ENCODE assay signal across 8 cellular contexts in genomic region chr12:56636118-56636674, GRCh38. TPM values are rescaled to one million over a fixed set of nuclear protein-coding genes. Genes with fewer than 3 reads are reported as not detected.
DNase-seq lines count a peak whose midpoint lies in the region; TF ChIP-seq lines count a peak whose summit lies in the region.

No MANE protein-coding gene starts in this region.

- no peaks in the 10 kb centered on the region for H3K9me2 ChIP-seq in Loucy (replicated peaks; ENCODE audit: low read depth, low read length)

- under 1% methylated on average over 11 of the region's 11 CpGs for WGBS in thymus

- H2AFZ ChIP-seq in Loucy (ENCODE audit: low read length): peak overlapping the region; percentile 58

- H3F3A ChIP-seq in Loucy (ENCODE audit: low read depth): peaks cover 13% of the 10 kb centered on the region

- H3K4me1 ChIP-seq in ES-I3 (ENCODE audit: insufficient read depth, low read length): peaks cover 21% of the 10 kb centered on the region
- H3K4me1 ChIP-seq in Loucy (ENCODE audit: insufficient read depth, low read length, poor library complexity, severe bottlenecking): peaks cover 52% of the 10 kb centered on the region
- peaks cover 7% of the 10 kb centered on the region; the same call in 1 of the 2 replicates for H3K4me1 ChIP-seq in SJCRH30
- peaks cover 26% of the 10 kb centered on the region for H3K4me1 ChIP-seq in thymus (ENCODE audit: control insufficient read depth, insufficient read depth, low read length)

- no peaks in the 10 kb centered on the region for H3K27me3 Mint-ChIP-seq in activated naive CD4-positive, alpha-beta T cell treated with anti-CD3 and anti-CD28 coated beads, Interleukin-2, amount 10 ng/mL, durations not matched to agents 7 days and 5 days
- H3K27me3 Mint-ChIP-seq in osteocyte (ENCODE audit: unreplicated experiment): no peaks in the 10 kb centered on the region

- peaks cover 37% of the 10 kb centered on the region for H4K20me1 ChIP-seq in Loucy (ENCODE audit: insufficient read depth, low read length, poor library complexity, severe bottlenecking)

- H3K27me3 ChIP-seq in H7 (ENCODE audit: control insufficient read depth, insufficient read depth, low read length) (no peaks in the 10 kb centered on the region), Loucy (ENCODE audit: insufficient read depth, low read length, poor library complexity, severe bottlenecking) (no peaks in the 10 kb centered on the region), SJCRH30 (no peaks in the 10 kb centered on the region), thymus (ENCODE audit: control insufficient read depth, insufficient read depth) (no peaks in the 10 kb centered on the region)

- H3K4me2 ChIP-seq in Loucy (ENCODE audit: low read depth, low read length, poor library complexity, severe bottlenecking): peak overlapping the region; percentile 100

- peaks cover 73% of the 10 kb centered on the region for H3K4me1 Mint-ChIP-seq in activated naive CD4-positive, alpha-beta T cell treated with anti-CD3 and anti-CD28 coated beads, Interleukin-2, amount 10 ng/mL, durations not matched to agents 7 days and 5 days
- H3K4me1 Mint-ChIP-seq in osteocyte (ENCODE audit: unreplicated experiment): peaks cover 50% of the 10 kb centered on the region

- H3K9ac ChIP-seq in ES-I3 (ENCODE audit: low read depth, low read length) (peak overlapping the region; percentile 76), Loucy (ENCODE audit: low read depth, low read length, poor library complexity, severe bottlenecking) (peak overlapping the region; percentile 81)

- H3K27ac Mint-ChIP-seq in activated naive CD4-positive, alpha-beta T cell treated with anti-CD3 and anti-CD28 coated beads, Interleukin-2, amount 10 ng/mL, durations not matched to agents 7 days and 5 days: peak overlapping the region; percentile 97
- H3K27ac Mint-ChIP-seq in osteocyte (ENCODE audit: unreplicated experiment): peak overlapping the region; percentile 98

- peak overlapping the region; percentile 99 for H3K4me3 Mint-ChIP-seq in activated naive CD4-positive, alpha-beta T cell treated with anti-CD3 and anti-CD28 coated beads, Interleukin-2, amount 10 ng/mL, durations not matched to agents 7 days and 5 days
- peak overlapping the region; percentile 92 for H3K4me3 Mint-ChIP-seq in osteocyte (ENCODE audit: unreplicated experiment)

- no peak for TF ChIP-seq CTCF in Loucy (conservative IDR thresholded peaks at IDR 0.05; ENCODE audit: low read length)
- no peak for TF ChIP-seq CTCF in osteocyte (IDR thresholded peaks at IDR 0.05)

- H3K36me3 Mint-ChIP-seq in activated naive CD4-positive, alpha-beta T cell treated with anti-CD3 and anti-CD28 coated beads, Interleukin-2, amount 10 ng/mL, durations not matched to agents 7 days and 5 days: peaks cover 42% of the 10 kb centered on the region
- H3K36me3 Mint-ChIP-seq in osteocyte (ENCODE audit: unreplicated experiment): peaks cover 29% of the 10 kb centered on the region

- 0 out of 2 replicates have a peak, but pooled peaks cover 4% of the 10 kb centered on the region for H3K36me3 ChIP-seq in ES-I3 (ENCODE audit: insufficient read depth, low read length)
- H3K36me3 ChIP-seq in H7 (replicated peaks; ENCODE audit: control insufficient read depth, insufficient read depth, low read length): peaks cover 20% of the 10 kb centered on the region
- peaks cover 34% of the 10 kb centered on the region; the same call in 1 of the 2 replicates for H3K36me3 ChIP-seq in Loucy (ENCODE audit: insufficient read depth, low read length)
- H3K36me3 ChIP-seq in SJCRH30: peaks cover 30% of the 10 kb centered on the region
- peaks cover 33% of the 10 kb centered on the region for H3K36me3 ChIP-seq in thymus (ENCODE audit: control insufficient read depth, insufficient read depth)

- DNase-seq in H7 (peak; percentile 87), SJCRH30 (peak; percentile 87 to 89), globus pallidus (ENCODE audit: low spot score) (peak; percentile 93), osteocyte (ENCODE audit: extremely low spot score, unreplicated experiment) (peak; percentile 91)
- DNase-seq in activated naive CD4-positive, alpha-beta T cell treated with anti-CD3 and anti-CD28 coated beads, Interleukin-2, amount 10 ng/mL, durations not matched to agents 7 days and 5 days: peak; percentile 93

- H3K27ac ChIP-seq in SJCRH30 (peak overlapping the region; percentile 20; the same call in 1 of the 2 replicates), thymus (ENCODE audit: low read depth) (peak overlapping the region; percentile 98)

- H3K9me3 ChIP-seq in ES-I3 (ENCODE audit: control insufficient read depth, insufficient read depth, low read length) (no peaks in the 10 kb centered on the region), Loucy (ENCODE audit: insufficient read depth, low read depth, low read length) (no peaks in the 10 kb centered on the region), SJCRH30 (replicated peaks) (no peaks in the 10 kb centered on the region), thymus (ENCODE audit: control insufficient read depth) (no peaks in the 10 kb centered on the region)

- H3K4me3 ChIP-seq in H7 (ENCODE audit: insufficient read depth, low read depth, low read length) (peak overlapping the region; percentile 87), Loucy (ENCODE audit: low read length, poor library complexity, severe bottlenecking) (peak overlapping the region; percentile 90), SJCRH30 (peak overlapping the region; percentile 60), thymus (ENCODE audit: low read length) (peak overlapping the region; percentile 90)

- CTCF ChIA-PET in activated naive CD4-positive, alpha-beta T cell treated with anti-CD3 and anti-CD28 coated beads, Interleukin-2, amount 10 ng/mL, durations not matched to agents 7 days and 5 days (lab: Charles Lee): interaction anchor here (0.8 to 4.2 kb wide), 27 partner anchors 8 to 365 kb away, joined by 3 to 34 read pairs (median 6); partner anchors contain the start of genes ATP5F1B, NACA, PTGES3 and RBMS2

- no peaks in the 10 kb centered on the region for H3K9me3 Mint-ChIP-seq in activated naive CD4-positive, alpha-beta T cell treated with anti-CD3 and anti-CD28 coated beads, Interleukin-2, amount 10 ng/mL, durations not matched to agents 7 days and 5 days
- no peaks in the 10 kb centered on the region for H3K9me3 Mint-ChIP-seq in osteocyte (ENCODE audit: unreplicated experiment)

- H3K79me2 ChIP-seq in Loucy (ENCODE audit: insufficient read depth, low read length): peaks cover 54% of the 10 kb centered on the region

RNA-seq across cellular contexts. Expression of gene BAZ2A, which starts 6.1 kb away (rescaled TPM):
- total RNA-seq in H7 (2014; rRNA removed; shearing (Covaris generic)): 23.6 and 24.6 TPM in 2 replicates
- total RNA-seq in SJCRH30 (2014; rRNA removed; shearing (Covaris generic)): 34.2 and 42.9 TPM in 2 replicates
- 83.1 and 91.6 TPM in 2 replicates for total RNA-seq in osteocyte
- 29.8 TPM for polyA plus RNA-seq in thymus

RNA-seq across cellular contexts. Expression of gene ATP5F1B, which starts 9.6 kb away (rescaled TPM):
- 959 and 1,061 TPM in 2 replicates for total RNA-seq in H7 (2014; rRNA removed; shearing (Covaris generic))
- 698 and 730 TPM in 2 replicates for total RNA-seq in SJCRH30 (2014; rRNA removed; shearing (Covaris generic))
- total RNA-seq in osteocyte: 423 TPM in 2 replicates
- polyA plus RNA-seq in thymus: 263 TPM

RNA-seq across cellular contexts. Expression of gene PTGES3, which starts 51.9 kb away (rescaled TPM):
- total RNA-seq in H7 (2014; rRNA removed; shearing (Covaris generic)): 167 and 189 TPM in 2 replicates
- total RNA-seq in SJCRH30 (2014; rRNA removed; shearing (Covaris generic)): 238 and 251 TPM in 2 replicates
- total RNA-seq in osteocyte: 136 and 140 TPM in 2 replicates
- 161 TPM for polyA plus RNA-seq in thymus

Comparison
In these comparisons a context has a peak if more than half of its experiments do, and no peak if none do; other contexts are left out.
1. Peak in every context shown above with its lines: DNase-seq, H3K4me3 ChIP-seq and H3K27ac ChIP-seq.